In genomic region chr6:160394654-160395035, GRCh38 we compare ENCODE assay signal across 1 cellular context.
TF ChIP-seq lines count a peak whose summit lies in the region.

No MANE protein-coding gene starts in this region.

TF ChIP-seq in HepG2, 621 proteins besides CTCF, POLR2A, EP300 and RAD21 (continued from another document):
- peak; percentile 74 for TF ChIP-seq HIC2 (CRISPR knock-in tag; IDR thresholded peaks at IDR 0.05; ENCODE audit: low read depth)
- TF ChIP-seq ZNF44 (CRISPR knock-in tag; IDR thresholded peaks at IDR 0.05): no peak
- TF ChIP-seq ARNT2 (CRISPR knock-in tag; IDR thresholded peaks at IDR 0.05; ENCODE audit: low read depth): peak; percentile 26; the same call in 1 of the 2 replicates
- TF ChIP-seq SALL2 (CRISPR knock-in tag; IDR thresholded peaks at IDR 0.05): peak; percentile 43; the same call in 1 of the 2 replicates
- peak; percentile 8; the same call in 1 of the 2 replicates for TF ChIP-seq ZNF317 (CRISPR knock-in tag; IDR thresholded peaks at IDR 0.05)
- TF ChIP-seq KAT8 (CRISPR knock-in tag; IDR thresholded peaks at IDR 0.05): peak; percentile 11; the same call in 1 of the 2 replicates
- peak; percentile 85 for TF ChIP-seq RBM22 (optimal IDR thresholded peaks at IDR 0.05; ENCODE audit: low read length)
- 0 out of 2 replicates have a peak, but pooled peaks have one; percentile 1 for TF ChIP-seq NFE2L2 (IDR thresholded peaks at IDR 0.05; ENCODE audit: low read length)
- TF ChIP-seq ZNF580 (CRISPR knock-in tag; IDR thresholded peaks at IDR 0.05; ENCODE audit: borderline replicate concordance, low read depth): peak; percentile 17; the same call in 1 of the 2 replicates
- peak; percentile 20 for TF ChIP-seq TEAD3 (CRISPR knock-in tag; optimal IDR thresholded peaks at IDR 0.05; ENCODE audit: borderline replicate concordance)
- no peak for TF ChIP-seq ZNF564 (CRISPR knock-in tag; IDR thresholded peaks at IDR 0.05)
- TF ChIP-seq FOXC1 (CRISPR knock-in tag; IDR thresholded peaks at IDR 0.05; ENCODE audit: borderline replicate concordance): 0 out of 2 replicates have a peak, but pooled peaks have one; percentile 33
- TF ChIP-seq ZNF296 (CRISPR knock-in tag; conservative IDR thresholded peaks at IDR 0.05): 0 out of 2 replicates have a peak, but pooled peaks have one; percentile 43
- no peak for TF ChIP-seq ZSCAN5A (CRISPR knock-in tag; IDR thresholded peaks at IDR 0.05; ENCODE audit: borderline replicate concordance)
